1 cellular context compared by ENCODE assay signal in genomic region chr19:51333836-51334460, GRCh38.
TF ChIP-seq lines count a peak whose summit lies in the region.

No MANE protein-coding gene starts in this region.

TF ChIP-seq in SK-N-SH, 30 proteins besides CTCF, POLR2A, EP300 and RAD21 (continued from another document):
- TF ChIP-seq ZBTB33 (IDR thresholded peaks at IDR 0.05; ENCODE audit: borderline replicate concordance, low read depth) (no peak), GABPA (IDR thresholded peaks at IDR 0.05; ENCODE audit: low read depth) (no peak), MXI1 (IDR thresholded peaks at IDR 0.05; ENCODE audit: low read depth, low read length) (no peak), ELF1 (IDR thresholded peaks at IDR 0.05) (no peak), EZH2phosphoT487 (IDR thresholded peaks at IDR 0.05; ENCODE audit: borderline replicate concordance, low read depth) (no peak), FOSL2 (IDR thresholded peaks at IDR 0.05; ENCODE audit: borderline replicate concordance, low read depth) (no peak), YY1 (IDR thresholded peaks at IDR 0.05; ENCODE audit: low read depth) (no peak), FOXJ3 (CRISPR knock-in tag; IDR thresholded peaks at IDR 0.05) (no peak), IRF3 (IDR thresholded peaks at IDR 0.05; ENCODE audit: low read depth, low read length) (no peak)
